ENCODE assay signal across 8 cellular contexts in the genomic region with DNA sequence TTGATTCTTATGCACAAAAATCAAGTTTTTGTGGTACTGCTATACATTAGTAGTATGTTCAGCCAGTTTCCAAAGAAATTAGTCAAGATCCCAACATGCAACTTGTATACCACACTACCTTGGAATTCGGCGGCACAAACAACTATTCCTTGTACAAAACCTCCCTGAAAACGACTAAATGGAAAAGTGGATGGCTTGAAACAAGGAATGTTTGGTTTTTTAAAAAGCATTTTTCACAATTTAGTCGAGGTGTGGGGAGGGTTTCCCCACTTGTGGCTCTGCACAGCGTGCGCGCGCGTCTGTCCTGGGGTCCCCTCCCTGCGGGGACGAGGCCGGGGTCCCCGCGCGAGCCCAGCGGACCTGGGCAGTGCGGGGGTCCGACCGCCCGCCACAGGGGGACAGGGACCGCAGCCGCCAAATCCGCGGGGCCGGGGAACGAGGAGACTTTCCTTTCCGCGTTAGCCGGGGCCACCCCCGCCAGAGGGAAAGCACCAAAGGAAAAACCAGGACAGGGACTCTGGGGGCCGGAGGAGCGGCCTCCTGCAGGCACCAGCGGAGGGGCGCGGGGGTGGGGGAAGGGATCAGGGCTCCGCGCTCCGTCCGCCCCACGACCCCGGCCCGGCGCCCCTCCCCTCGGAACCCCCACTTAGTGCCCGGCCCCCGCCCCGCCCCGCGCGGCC. TPM values are rescaled to one million over a fixed set of nuclear protein-coding genes. Genes with fewer than 3 reads are reported as not detected.
DNase-seq lines count a peak whose midpoint lies in the region; ATAC-seq, FAIRE-seq and TF ChIP-seq lines count a peak whose summit lies in the region.

No MANE protein-coding gene starts in this region.

- peak overlapping the region; percentile 73 for H3K4me3 Mint-ChIP-seq in CD8-positive, alpha-beta T cell
- H3K4me3 Mint-ChIP-seq in activated CD4-positive, alpha-beta memory T cell treated with anti-CD3 and anti-CD28 coated beads, Interleukin-2, amount 10 ng/mL, durations not matched to agents 7 days and 5 days = peak overlapping the region; percentile 60
- peak overlapping the region; percentile 71 for H3K4me3 Mint-ChIP-seq in glutamatergic neuron (ENCODE audit: unreplicated experiment)

- no peaks in the 10 kb centered on the region for H3K4me1 ChIP-seq in CD8-positive, alpha-beta T cell (ENCODE audit: insufficient read depth, low read length)
- peaks cover 7 to 19% (median 10%) of the 10 kb centered on the region in 3 donors for H3K4me1 ChIP-seq in pancreas

- H3K36me3 ChIP-seq in CD8-positive, alpha-beta T cell (ENCODE audit: insufficient read depth, low read length) = no peaks in the 10 kb centered on the region
- no peaks in the 10 kb centered on the region for H3K36me3 ChIP-seq in pancreas

- H3K9me3 ChIP-seq in CD8-positive, alpha-beta T cell (ENCODE audit: low read length) = no peaks in the 10 kb centered on the region
- no peaks in the 10 kb centered on the region for H3K9me3 ChIP-seq in pancreas

- H3K27me3 ChIP-seq in CD8-positive, alpha-beta T cell (ENCODE audit: insufficient read depth, low read length) = no peaks in the 10 kb centered on the region
- H3K27me3 ChIP-seq in pancreas = no peaks in the 10 kb centered on the region

- H3K9me3 Mint-ChIP-seq in CD8-positive, alpha-beta T cell = no peaks in the 10 kb centered on the region
- H3K9me3 Mint-ChIP-seq in activated CD4-positive, alpha-beta memory T cell treated with anti-CD3 and anti-CD28 coated beads, Interleukin-2, amount 10 ng/mL, durations not matched to agents 7 days and 5 days = peaks cover 3% of the 10 kb centered on the region
- H3K9me3 Mint-ChIP-seq in glutamatergic neuron (ENCODE audit: unreplicated experiment) = peaks cover 7% of the 10 kb centered on the region

- H3K4me1 Mint-ChIP-seq in CD8-positive, alpha-beta T cell (ENCODE audit: low read depth) = peaks cover 11% of the 10 kb centered on the region
- peaks cover 10% of the 10 kb centered on the region for H3K4me1 Mint-ChIP-seq in activated CD4-positive, alpha-beta memory T cell treated with anti-CD3 and anti-CD28 coated beads, Interleukin-2, amount 10 ng/mL, durations not matched to agents 7 days and 5 days
- peaks cover 8% of the 10 kb centered on the region for H3K4me1 Mint-ChIP-seq in glutamatergic neuron (ENCODE audit: low read depth, unreplicated experiment)

- intact Hi-C loops in CD8-positive, alpha-beta T cell (cut with DNase I, micrococcal nuclease) = no loop called here
- intact Hi-C loops in pancreas (cut with DNase I) = no loop called here

- H3K4me3 ChIP-seq in CD8-positive, alpha-beta T cell (ENCODE audit: low read depth, low read length) = no peak overlapping the region
- H3K4me3 ChIP-seq in pancreas = peak overlapping the region; percentile 35 to 75 (median 66)

- CTCF ChIA-PET in CD8-positive, alpha-beta T cell (lab: Charles Lee) = no interaction called here
- CTCF ChIA-PET in activated CD4-positive, alpha-beta memory T cell treated with anti-CD3 and anti-CD28 coated beads, Interleukin-2, amount 10 ng/mL, durations not matched to agents 7 days and 5 days (lab: Charles Lee) = interaction anchor here (0.6 to 1.0 kb wide), 2 partner anchors 31 to 86 kb away, joined by 3 to 4 read pairs; no protein-coding TSS in a partner anchor

- H3K27me3 Mint-ChIP-seq in CD8-positive, alpha-beta T cell (ENCODE audit: low read depth) = peaks cover 42% of the 10 kb centered on the region
- peaks cover 39% of the 10 kb centered on the region for H3K27me3 Mint-ChIP-seq in activated CD4-positive, alpha-beta memory T cell treated with anti-CD3 and anti-CD28 coated beads, Interleukin-2, amount 10 ng/mL, durations not matched to agents 7 days and 5 days
- H3K27me3 Mint-ChIP-seq in glutamatergic neuron (ENCODE audit: unreplicated experiment) = peaks cover 5% of the 10 kb centered on the region

- no peaks in the 10 kb centered on the region for H3K36me3 Mint-ChIP-seq in CD8-positive, alpha-beta T cell
- peaks cover 5% of the 10 kb centered on the region for H3K36me3 Mint-ChIP-seq in activated CD4-positive, alpha-beta memory T cell treated with anti-CD3 and anti-CD28 coated beads, Interleukin-2, amount 10 ng/mL, durations not matched to agents 7 days and 5 days (ENCODE audit: low read depth)
- no peaks in the 10 kb centered on the region for H3K36me3 Mint-ChIP-seq in glutamatergic neuron (ENCODE audit: unreplicated experiment)

- no peak for FAIRE-seq in pancreas (lab: Jason Lieb, UNC)

- no peak for TF ChIP-seq CTCF in CD8-positive, alpha-beta T cell (IDR thresholded peaks at IDR 0.05)
- TF ChIP-seq CTCF in glutamatergic neuron (IDR thresholded peaks at IDR 0.05; ENCODE audit: partially characterized antibody, unreplicated experiment) (no peak), pancreas (IDR thresholded peaks at IDR 0.05) (no peak)

- no peak for ATAC-seq in CD8-positive, alpha-beta T cell
- ATAC-seq in GM19025 (IDR thresholded peaks at IDR 0.05; ENCODE audit: low read depth, unreplicated experiment) = peak; percentile 17
- peak; percentile 20 for ATAC-seq in HG03135 (IDR thresholded peaks at IDR 0.05; ENCODE audit: unreplicated experiment)
- peak; percentile 32 to 52 (median 42) for ATAC-seq in pancreas

- POLR2A ChIA-PET in CD8-positive, alpha-beta T cell (lab: Charles Lee) = no interaction called here
- POLR2A ChIA-PET in activated CD4-positive, alpha-beta memory T cell treated with anti-CD3 and anti-CD28 coated beads, Interleukin-2, amount 10 ng/mL, durations not matched to agents 7 days and 5 days (lab: Charles Lee) = no interaction called here

- H3K27ac Mint-ChIP-seq in CD8-positive, alpha-beta T cell = no peak overlapping the region
- no peak overlapping the region for H3K27ac Mint-ChIP-seq in activated CD4-positive, alpha-beta memory T cell treated with anti-CD3 and anti-CD28 coated beads, Interleukin-2, amount 10 ng/mL, durations not matched to agents 7 days and 5 days
- peak overlapping the region; percentile 6 for H3K27ac Mint-ChIP-seq in glutamatergic neuron (ENCODE audit: unreplicated experiment)

- DNase-seq in CD8-positive, alpha-beta T cell = no peak
- DNase-seq in activated CD4-positive, alpha-beta memory T cell treated with anti-CD3 and anti-CD28 coated beads, Interleukin-2, amount 10 ng/mL, durations not matched to agents 7 days and 5 days = no peak
- DNase-seq in glutamatergic neuron = peak; percentile 59
- DNase-seq in pancreas = peak; percentile 26 to 79 (median 47)
- DNase-seq in mesenteric fat pad (ENCODE audit: low spot score) = no peak
- DNase-seq in NAMALWA (ENCODE audit: low spot score) = no peak

- WGBS in pancreas, 2 donors = 3% methylated on average over 37 to 50 of the region's 50 CpGs

- no peak overlapping the region for H3K27ac ChIP-seq in CD8-positive, alpha-beta T cell (ENCODE audit: low read depth, low read length)
- peak overlapping the region; percentile 34 to 88 (median 81) for H3K27ac ChIP-seq in pancreas

RNA-seq across cellular contexts. Expression of gene SOCS6, which starts 0.5 kb away (rescaled TPM):
- 1 to 10 TPM in 1 of 2 experiments, under 1 TPM in 1; 0.90 to 1.2 TPM for total RNA-seq in CD8-positive, alpha-beta T cell
- 1 to 10 TPM; 2.1 TPM for total RNA-seq in activated CD4-positive, alpha-beta memory T cell treated with anti-CD3 and anti-CD28 coated beads, Interleukin-2, amount 10 ng/mL, durations not matched to agents 7 days and 5 days
- 12.4 TPM for total RNA-seq in glutamatergic neuron (ENCODE audit: unreplicated experiment)
- total RNA-seq in pancreas = 10 to 100 TPM in 2 of 6 donors, 1 to 10 TPM in 4; 6.7 to 18.8 (median 8.8) TPM
- polyA plus RNA-seq in pancreas = 1 to 10 TPM; 3.0 to 6.7 TPM
- 17.7 TPM for total RNA-seq in mesenteric fat pad

Comparison
In these comparisons a context has a peak if more than half of its experiments do, and no peak if none do; other contexts are left out.
1. DNase-seq: peak in glutamatergic neuron (single experiment) and pancreas (6 of 6); none in CD8-positive, alpha-beta T cell (0 of 7), activated CD4-positive, alpha-beta memory T cell treated with anti-CD3 and anti-CD28 coated beads, Interleukin-2, amount 10 ng/mL, durations not matched to agents 7 days and 5 days (single experiment), mesenteric fat pad (single experiment) and NAMALWA (single experiment).
2. Peak in every context shown above with its lines, with median percentiles within 50 percentile points of each other: H3K4me3 Mint-ChIP-seq.